In genomic region chr21:15058718-15059316, GRCh38 we compare ENCODE assay signal across 8 cellular contexts. TPM values are rescaled to one million over a fixed set of nuclear protein-coding genes. Genes with fewer than 3 reads are reported as not detected.
DNase-seq lines count a peak whose midpoint lies in the region; ATAC-seq, FAIRE-seq and TF ChIP-seq lines count a peak whose summit lies in the region.
"Had no signal": no experiment of that assay in that cellular context is flagged by ENCODE, and none has a peak within 500 bp of the region (broad histone marks: within the 10 kb centered on the region; RNA-seq: fewer than 3 reads in every experiment).

No MANE protein-coding gene starts in this region.

- in situ Hi-C loops in gastrocnemius medialis (cut with MboI; ENCODE audit: low sequenced_read_pairs in 4 of 4) = loop anchor here in 2 of 4 donors (25.0 kb wide), 2 partner anchors 197 to 672 kb away; partner anchors contain the start of gene HSPA13 (in 1 of the 2)

- no TSS peak for BruUV-seq in endothelial cell of umbilical vein (replicated peaks; lab: Mats Ljungman, UMichigan)

- H3K9ac ChIP-seq in endothelial cell of umbilical vein (replicated peaks; ENCODE audit: extremely low read depth, insufficient read depth, low read length) = no peak overlapping the region

- peak overlapping the region; percentile 41 for H3K4me2 ChIP-seq in endothelial cell of umbilical vein (ENCODE audit: insufficient read depth, low read length)

- no peaks in the 10 kb centered on the region for H3K36me3 ChIP-seq in MG63
- H3K36me3 ChIP-seq in endothelial cell of umbilical vein (ENCODE audit: control insufficient read depth in 2 of 2, extremely low read depth in 1 of 2, insufficient read depth in 2 of 2, low read length in 2 of 2) = no peaks in the 10 kb centered on the region
- no peaks in the 10 kb centered on the region for H3K36me3 ChIP-seq in gastrocnemius medialis

- no peak for FAIRE-seq in endothelial cell of umbilical vein (lab: Jason Lieb, UNC)

- peak; percentile 41 for ATAC-seq in GM19025 (IDR thresholded peaks at IDR 0.05; ENCODE audit: low read depth, unreplicated experiment)
- no peak for ATAC-seq in gastrocnemius medialis
- no peak for ATAC-seq in SK-N-SH treated with all-trans-retinoic acid at 6 μM for 48 hours
- no peak for ATAC-seq in GM21528 (IDR thresholded peaks at IDR 0.05; ENCODE audit: low FRiP score, unreplicated experiment)

- H3K27me3 ChIP-seq in MG63 (no peaks in the 10 kb centered on the region), endothelial cell of umbilical vein (ENCODE audit: control insufficient read depth in 2 of 2, insufficient read depth in 2 of 2, low read length in 2 of 2) (no peaks in the 10 kb centered on the region), gastrocnemius medialis (no peaks in the 10 kb centered on the region)

- H4K20me1 ChIP-seq in endothelial cell of umbilical vein (replicated peaks; ENCODE audit: control insufficient read depth, extremely low read depth, insufficient read depth, low read length) = peaks cover 21% of the 10 kb centered on the region

- TF ChIP-seq POLR2A in endothelial cell of umbilical vein (IDR thresholded peaks at IDR 0.05; ENCODE audit: low read depth, low read length) = no peak
- TF ChIP-seq POLR2A in gastrocnemius medialis (IDR thresholded peaks at IDR 0.05) = no peak

- H3K79me2 ChIP-seq in endothelial cell of umbilical vein (ENCODE audit: control insufficient read depth, insufficient read depth, low read length) = peaks cover 100% of the 10 kb centered on the region

- no peaks in the 10 kb centered on the region for H3K9me1 ChIP-seq in endothelial cell of umbilical vein (replicated peaks; ENCODE audit: control insufficient read depth, extremely low read depth, insufficient read depth, low read length)

- intact Hi-C loops in endothelial cell of umbilical vein (cut with micrococcal nuclease) (no loop called here), gastrocnemius medialis (cut with DNase I; ENCODE audit: low total_unique reads) (no loop called here)

- no peak for TF ChIP-seq CTCF in endothelial cell of umbilical vein (IDR thresholded peaks at IDR 0.05; ENCODE audit: extremely low read depth in 1 of 2, insufficient read depth in 1 of 2, low read depth in 1 of 2, low read length in 2 of 2)
- TF ChIP-seq CTCF in gastrocnemius medialis (IDR thresholded peaks at IDR 0.05 in 4 of 5, conservative IDR thresholded peaks at IDR 0.05 in 1 of 5) = no peak

- H3K9me3 ChIP-seq in MG63 (no peaks in the 10 kb centered on the region), endothelial cell of umbilical vein (replicated peaks; ENCODE audit: control insufficient read depth, insufficient read depth, low read length) (no peaks in the 10 kb centered on the region), gastrocnemius medialis (no peaks in the 10 kb centered on the region)

- POLR2A ChIA-PET in endothelial cell of umbilical vein (lab: Charles Lee) = no interaction called here

- dilution Hi-C loops in endothelial cell of umbilical vein (cut with MboI; ENCODE audit: extremely low pct_ligation_motif_present, low sequenced_read_pairs) = no loop called here

- peak overlapping the region; percentile 17 for H3K4me3 ChIP-seq in MG63
- no peak overlapping the region for H3K4me3 ChIP-seq in endothelial cell of umbilical vein (replicated peaks in 1 of 3; ENCODE audit: insufficient read depth in 1 of 3, low read depth in 1 of 3, low read length in 3 of 3)
- peak overlapping the region in 2 of 4 donors; percentile 16 to 36 for H3K4me3 ChIP-seq in gastrocnemius medialis

- DNase-seq in MG63 = peak; percentile 14
- peak; percentile 36 for DNase-seq in endothelial cell of umbilical vein (ENCODE audit: low read depth, low spot score)
- no peak for DNase-seq in gastrocnemius medialis
- DNase-seq in NCI-H526 (lab: John Stamatoyannopoulos, UW) = no peak

- no peak overlapping the region for H2AFZ ChIP-seq in endothelial cell of umbilical vein (ENCODE audit: low read depth, low read length)

- H3K27ac ChIP-seq in endothelial cell of umbilical vein (ENCODE audit: insufficient read depth, low read depth, low read length) (no peak overlapping the region), gastrocnemius medialis (peak overlapping the region in 3 of 4 donors; percentile 35 to 61 (median 57))
- H3K27ac ChIP-seq: epithelial cell of prostate had no signal

- H3K4me1 ChIP-seq in endothelial cell of umbilical vein (ENCODE audit: control insufficient read depth, extremely low read depth, insufficient read depth, low read length) (peaks cover 54% of the 10 kb centered on the region), gastrocnemius medialis (peaks cover 90 to 95% of the 10 kb centered on the region in 2 donors)

- CTCF ChIA-PET in endothelial cell of umbilical vein (lab: Charles Lee) = interaction anchor here (0.7 to 1.1 kb wide), 4 partner anchors 10 to 506 kb away, joined by 3 read pairs; no protein-coding TSS in a partner anchor

TF ChIP-seq in endothelial cell of umbilical vein, 7 proteins besides CTCF, POLR2A, EP300 and RAD21:
- TF ChIP-seq POLR2AphosphoS5 (IDR thresholded peaks at IDR 0.05; ENCODE audit: insufficient read depth, low read depth, low read length) (no peak), EZH2 (IDR thresholded peaks at IDR 0.05; ENCODE audit: borderline replicate concordance, low read depth, low read length, severe bottlenecking) (no peak), JUN (IDR thresholded peaks at IDR 0.05; ENCODE audit: borderline replicate concordance, insufficient read depth, insufficient read length, low read depth) (no peak), GATA2 (IDR thresholded peaks at IDR 0.05; ENCODE audit: insufficient read depth, insufficient read length, low read depth, low read length) (no peak), MYC (IDR thresholded peaks at IDR 0.05; ENCODE audit: low read depth, low read length) (no peak), FOS (IDR thresholded peaks at IDR 0.05; ENCODE audit: borderline replicate concordance, insufficient read depth, low read length) (no peak), MAX (IDR thresholded peaks at IDR 0.05; ENCODE audit: insufficient read depth, insufficient read length) (no peak)

TF ChIP-seq in SK-N-SH treated with all-trans-retinoic acid at 6 μM for 48 hours, 23 proteins besides CTCF, POLR2A, EP300 and RAD21:
- TF ChIP-seq ESRRG (CRISPR knock-in tag; IDR thresholded peaks at IDR 0.05) (no peak), ZFP3 (CRISPR knock-in tag; IDR thresholded peaks at IDR 0.05) (no peak), CSDC2 (CRISPR knock-in tag; IDR thresholded peaks at IDR 0.05) (no peak), ZNF8 (CRISPR knock-in tag; IDR thresholded peaks at IDR 0.05) (no peak)
TF ChIP-seq in SK-N-SH treated with all-trans-retinoic acid at 6 μM for 48 hours: peak in this region for 0.

RNA-seq across cellular contexts. Expression of gene NRIP1, which starts 6.0 kb away (rescaled TPM):
- 6.8 and 11.3 TPM in 2 replicates for total RNA-seq in MG63 (2014; rRNA removed; shearing (Covaris generic); ENCODE audit: low replicate concordance)
- total RNA-seq in endothelial cell of umbilical vein (24.0 and 26.6 TPM in 2 replicates), gastrocnemius medialis (10 to 100 TPM; 35.7 to 63.7 (median 41.0) TPM)
- polyA plus RNA-seq in endothelial cell of umbilical vein = 1.9 and 2.8 TPM in 2 replicates
- polyA plus RNA-seq in endothelial cell of umbilical vein (2011; cell fraction: cytosol; rRNA removed) = 4.1 and 4.2 TPM in 2 replicates
- polyA plus RNA-seq in endothelial cell of umbilical vein (2011; cell fraction: nucleus; rRNA removed) = 8.9 and 10.1 TPM in 2 replicates
- 14.3 and 26.8 TPM in 2 replicates for polyA plus RNA-seq in endothelial cell of umbilical vein (2012)
- polyA minus RNA-seq in endothelial cell of umbilical vein = 13.0 and 26.7 TPM in 2 replicates
- 6.0 TPM for polyA minus RNA-seq in endothelial cell of umbilical vein (2011; cell fraction: cytosol; rRNA and poly(A)+ RNA removed)
- 27.3 and 28.9 TPM in 2 replicates for polyA minus RNA-seq in endothelial cell of umbilical vein (2011; cell fraction: nucleus; rRNA and poly(A)+ RNA removed)

Comparison
In these comparisons a context has a peak if more than half of its experiments do, and no peak if none do; other contexts are left out.
1. DNase-seq: peak in MG63 (single experiment) and endothelial cell of umbilical vein (single experiment); none in gastrocnemius medialis (0 of 2) and NCI-H526 (0 of 2).